Comparison of ENCODE assay signal across 8 cellular contexts in the genomic region with DNA sequence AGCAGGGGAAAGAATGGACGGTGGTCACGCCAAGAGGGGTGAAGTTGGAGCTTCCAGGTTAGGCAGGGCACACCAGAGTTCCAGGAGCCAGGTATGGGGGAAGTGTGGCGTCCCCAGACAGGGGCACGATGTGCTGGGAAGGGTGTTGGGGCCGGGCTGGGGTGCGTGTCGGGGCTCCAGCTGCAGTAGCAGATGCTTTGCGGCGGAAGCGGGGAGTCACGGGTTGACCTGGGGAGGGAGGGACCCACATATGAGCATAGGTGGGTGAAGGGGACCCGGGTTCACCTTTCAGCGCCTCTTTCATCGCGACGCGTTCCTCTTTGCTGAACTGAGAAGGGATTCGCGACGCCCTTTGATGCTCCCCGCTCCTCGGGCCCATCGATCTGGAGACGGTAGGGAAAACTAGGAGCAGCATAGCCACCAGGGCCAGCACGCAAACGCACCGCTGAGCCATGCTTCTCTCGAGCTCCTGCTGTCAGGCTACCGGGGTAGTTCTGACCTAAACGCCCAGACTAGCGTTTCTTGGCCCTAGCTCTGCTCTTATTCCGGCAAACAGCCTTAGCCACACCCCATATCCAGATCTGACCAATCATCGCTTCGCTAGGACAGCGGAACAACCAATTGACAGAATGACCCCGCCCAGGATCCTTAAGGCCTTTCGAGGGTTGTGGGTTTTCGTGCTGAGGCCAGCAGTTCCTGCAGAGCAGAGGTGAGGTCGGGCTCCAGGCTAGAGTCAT. TPM values are rescaled to one million over a fixed set of nuclear protein-coding genes. Genes with fewer than 3 reads are reported as not detected.
DNase-seq lines count a peak whose midpoint lies in the region; ATAC-seq and TF ChIP-seq lines count a peak whose summit lies in the region.

A gene with protein sequence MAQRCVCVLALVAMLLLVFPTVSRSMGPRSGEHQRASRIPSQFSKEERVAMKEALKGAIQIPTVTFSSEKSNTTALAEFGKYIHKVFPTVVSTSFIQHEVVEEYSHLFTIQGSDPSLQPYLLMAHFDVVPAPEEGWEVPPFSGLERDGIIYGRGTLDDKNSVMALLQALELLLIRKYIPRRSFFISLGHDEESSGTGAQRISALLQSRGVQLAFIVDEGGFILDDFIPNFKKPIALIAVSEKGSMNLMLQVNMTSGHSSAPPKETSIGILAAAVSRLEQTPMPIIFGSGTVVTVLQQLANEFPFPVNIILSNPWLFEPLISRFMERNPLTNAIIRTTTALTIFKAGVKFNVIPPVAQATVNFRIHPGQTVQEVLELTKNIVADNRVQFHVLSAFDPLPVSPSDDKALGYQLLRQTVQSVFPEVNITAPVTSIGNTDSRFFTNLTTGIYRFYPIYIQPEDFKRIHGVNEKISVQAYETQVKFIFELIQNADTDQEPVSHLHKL (minus strand): TSS at position 514 of the 737 bp plus-strand sequence. CDS start 60 bp downstream, at position 454.

- no peaks in the 10 kb centered on the region for H3K27me3 ChIP-seq in lower lobe of right lung (ENCODE audit: low read depth)
- no peaks in the 10 kb centered on the region for H3K27me3 ChIP-seq in SJCRH30

- intact Hi-C loops in lower lobe of right lung (cut with DNase I): no loop called here

- H3K9me3 ChIP-seq in lower lobe of right lung (no peaks in the 10 kb centered on the region), SJCRH30 (replicated peaks) (peaks cover 12% of the 10 kb centered on the region)

- H3K4me3 ChIP-seq in choroid plexus epithelial cell (ENCODE audit: low read depth, low read length): peak within 1 kb of the TSS; percentile 37
- H3K4me3 ChIP-seq in lower lobe of right lung: peak within 1 kb of the TSS; percentile 61
- no peak within 1 kb of the TSS for H3K4me3 ChIP-seq in SJCRH30

- H3K27ac ChIP-seq in lower lobe of right lung (peak within 1 kb of the TSS; percentile 57), SJCRH30 (no peak within 1 kb of the TSS)

- no peak for TF ChIP-seq CTCF in choroid plexus epithelial cell (conservative IDR thresholded peaks at IDR 0.05; ENCODE audit: low read depth, low read length)
- TF ChIP-seq CTCF in lower lobe of right lung (IDR thresholded peaks at IDR 0.05): no peak

- peak; percentile 94 for ATAC-seq in GM18861 (IDR thresholded peaks at IDR 0.05; ENCODE audit: unreplicated experiment)
- ATAC-seq in HG03159 (IDR thresholded peaks at IDR 0.05; ENCODE audit: unreplicated experiment): peak; percentile 79
- ATAC-seq in lower lobe of right lung: peak; percentile 98 to 99

- DNase-seq in activated CD4-positive, alpha-beta T cell treated with anti-CD3 and anti-CD28 coated beads for 24 hours (ENCODE audit: low read depth in 2 of 2): peak; percentile 51 to 76
- DNase-seq in choroid plexus epithelial cell (ENCODE audit: low read depth) (peak; percentile 80), lower lobe of right lung (peak; percentile 80), SJCRH30 (no peak), mesenteric fat pad (ENCODE audit: low spot score) (no peak)
- peak; percentile 65 for DNase-seq in stimulated activated CD8-positive, alpha-beta memory T cell treated with anti-CD3 and anti-CD28 coated beads, Interleukin-12 subunit alpha, Interleukin-12 subunit beta, amount 100 ng/mL, for 4 hours (ENCODE audit: low read depth)

- no peaks in the 10 kb centered on the region for H3K4me1 ChIP-seq in lower lobe of right lung
- no peaks in the 10 kb centered on the region for H3K4me1 ChIP-seq in SJCRH30

- H3K36me3 ChIP-seq in lower lobe of right lung: no peaks in the 10 kb centered on the region
- no peaks in the 10 kb centered on the region for H3K36me3 ChIP-seq in SJCRH30

RNA-seq across cellular contexts. Expression of the gene that starts here (rescaled TPM):
- total RNA-seq in lower lobe of right lung (0.30 TPM), mesenteric fat pad (0.29 TPM)
- total RNA-seq in SJCRH30 (2014; rRNA removed; shearing (Covaris generic)): 0.04 TPM in 1 of 2 replicates, not detected in the other

Comparison
In these comparisons a context has a peak if more than half of its experiments do, and no peak if none do; other contexts are left out.
1. Peak in DNase-seq, ATAC-seq, H3K4me3 ChIP-seq and H3K27ac ChIP-seq in lower lobe of right lung; RNA of the gene not detected or under 1 TPM.
2. DNase-seq: peak in activated CD4-positive, alpha-beta T cell treated with anti-CD3 and anti-CD28 coated beads for 24 hours (2 of 2), choroid plexus epithelial cell (single experiment) and stimulated activated CD8-positive, alpha-beta memory T cell treated with anti-CD3 and anti-CD28 coated beads, Interleukin-12 subunit alpha, Interleukin-12 subunit beta, amount 100 ng/mL, for 4 hours (single experiment); none in SJCRH30 (0 of 2) and mesenteric fat pad (single experiment).
3. Peak in every context shown above with its lines, with median percentiles within 50 percentile points of each other: ATAC-seq.